In the genomic region with DNA sequence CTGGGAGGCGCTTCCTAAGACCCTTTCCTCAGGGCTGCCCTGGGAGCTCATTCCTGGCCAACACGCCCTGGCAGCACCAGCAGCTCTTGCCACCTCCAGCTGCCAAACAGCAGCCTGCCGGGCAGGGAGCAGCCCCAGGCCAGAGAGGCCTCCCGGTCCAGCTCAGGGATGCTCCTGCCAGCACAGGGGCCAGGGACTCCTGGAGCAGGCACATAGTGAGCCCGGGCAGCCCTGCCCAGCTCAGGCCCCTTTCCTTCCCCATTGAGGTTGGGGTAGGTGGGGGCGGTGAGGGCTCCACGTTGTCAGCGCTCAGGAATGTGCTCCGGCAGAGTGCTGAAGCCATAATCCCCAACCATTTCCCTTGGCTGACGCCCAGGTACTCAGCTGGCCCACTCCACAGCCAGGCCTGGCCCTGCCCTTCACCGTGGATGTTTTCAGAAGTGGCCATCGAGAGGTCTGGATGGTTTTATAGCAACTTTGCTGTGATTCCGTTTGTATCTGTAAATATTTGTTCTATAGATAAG, we compare ENCODE assay signal across 8 cellular contexts. TPM values are rescaled to one million over a fixed set of nuclear protein-coding genes. Genes with fewer than 3 reads are reported as not detected.
DNase-seq lines count a peak whose midpoint lies in the region; ATAC-seq and TF ChIP-seq lines count a peak whose summit lies in the region.

No MANE protein-coding gene starts in this region.

- H3K27ac Mint-ChIP-seq in mesothelial cell of epicardium: peak overlapping the region; percentile 89

- H2AFZ ChIP-seq in ACC112 (ENCODE audit: low read length, unreplicated experiment): no peak overlapping the region

- DNase-seq in LNCaP clone FGC (ENCODE audit: low read depth): peak; percentile 62
- peak; percentile 93 for DNase-seq in coronary artery (ENCODE audit: low spot score)
- DNase-seq in mesothelial cell of epicardium (ENCODE audit: low spot score in 2 of 2, unreplicated experiment in 2 of 2): peak; percentile 64 to 83
- no peak for DNase-seq in stimulated activated CD4-positive, alpha-beta T cell treated with anti-CD3 and anti-CD28 coated beads, Interleukin-1b, Interleukin-23, amount 100 ng/mL, for 48 hours
- no peak for DNase-seq in pons (ENCODE audit: low spot score)
- no peak for DNase-seq in medulla oblongata (ENCODE audit: extremely low spot score)

- no peaks in the 10 kb centered on the region for H3K27me3 Mint-ChIP-seq in mesothelial cell of epicardium (ENCODE audit: low read depth)

- no peak for ATAC-seq in HG03460 (IDR thresholded peaks at IDR 0.05; ENCODE audit: unreplicated experiment)

- H3K27ac ChIP-seq in ACC112 (ENCODE audit: low read depth, low read length): peak overlapping the region; percentile 51
- H3K27ac ChIP-seq in coronary artery: peak overlapping the region; percentile 82 to 89

- no peak overlapping the region for H3K4me3 Mint-ChIP-seq in mesothelial cell of epicardium

- H3K4me3 ChIP-seq in ACC112 (ENCODE audit: low read depth, low read length): no peak overlapping the region
- H3K4me3 ChIP-seq in LNCaP clone FGC (ENCODE audit: low read depth, low read length): no peak overlapping the region
- H3K4me3 ChIP-seq in coronary artery: peak overlapping the region; percentile 11

- peaks cover 12% of the 10 kb centered on the region for H3K36me3 Mint-ChIP-seq in mesothelial cell of epicardium

- no peaks in the 10 kb centered on the region for H3K9me3 Mint-ChIP-seq in mesothelial cell of epicardium

- peaks cover 13% of the 10 kb centered on the region for H3K4me1 Mint-ChIP-seq in mesothelial cell of epicardium

- H3K79me2 ChIP-seq in ACC112 (ENCODE audit: control insufficient read depth, insufficient read depth, low read length, unreplicated experiment): peaks cover 12% of the 10 kb centered on the region

- no peak for TF ChIP-seq CTCF in LNCaP clone FGC (IDR thresholded peaks at IDR 0.05; ENCODE audit: control insufficient read depth, extremely low read depth, insufficient read depth)
- TF ChIP-seq CTCF in coronary artery (IDR thresholded peaks at IDR 0.05): no peak
- no peak for TF ChIP-seq CTCF in mesothelial cell of epicardium (IDR thresholded peaks at IDR 0.05; ENCODE audit: unreplicated experiment)

- peaks cover 38% of the 10 kb centered on the region for H3K4me1 ChIP-seq in ACC112 (ENCODE audit: control insufficient read depth, insufficient read depth, low read length, unreplicated experiment)

- no peaks in the 10 kb centered on the region for H3K27me3 ChIP-seq in ACC112 (ENCODE audit: insufficient read depth, low read length)

- H3K36me3 ChIP-seq in ACC112 (ENCODE audit: insufficient read depth, low read length): peaks cover 20% of the 10 kb centered on the region; the same call in 1 of the 2 replicates

RNA-seq across cellular contexts. Expression of a gene that starts 7.6 kb away (rescaled TPM):
- total RNA-seq in mesothelial cell of epicardium: 62.6 to 69.8 TPM (median 69.5 TPM) in 3 replicates

RNA-seq across cellular contexts. Expression of a gene that starts 10.2 kb away (rescaled TPM):
- 88.9 to 97.2 TPM (median 91.7 TPM) in 3 replicates for total RNA-seq in mesothelial cell of epicardium

RNA-seq across cellular contexts. Expression of a gene that starts 32.9 kb away (rescaled TPM):
- 0.27 to 0.31 TPM (median 0.31 TPM) in 3 replicates for total RNA-seq in mesothelial cell of epicardium

RNA-seq across cellular contexts. Expression of a gene that starts 37.7 kb away (rescaled TPM):
- total RNA-seq in mesothelial cell of epicardium: 0.36 to 0.51 TPM in 2 of 3 replicates, not detected in the other

Comparison
In these comparisons a context has a peak if more than half of its experiments do, and no peak if none do; other contexts are left out.
1. DNase-seq: peak in LNCaP clone FGC (single experiment), coronary artery (single experiment) and mesothelial cell of epicardium (2 of 2); none in stimulated activated CD4-positive, alpha-beta T cell treated with anti-CD3 and anti-CD28 coated beads, Interleukin-1b, Interleukin-23, amount 100 ng/mL, for 48 hours (single experiment), pons (single experiment) and medulla oblongata (single experiment).